In genomic region chr2:199503148-199503547, GRCh38 we compare ENCODE assay signal across 29 cellular contexts.
"Had no signal": no experiment of that assay in that cellular context is flagged by ENCODE, and none has a peak within 500 bp of the region (broad histone marks: within the 10 kb centered on the region; RNA-seq: fewer than 3 reads in every experiment).

No MANE protein-coding gene starts in this region.

- H3K4me1 Mint-ChIP-seq: naive thymus-derived CD8-positive, alpha-beta T cell; neural crest cell; stimulated activated memory B cell treated with anti-CD40 and anti-IgM and Interleukin-4, amounts not matched to agents 10 μg/mL and 1 μg/mL and 100 μg/mL, for 72 hours; stimulated activated naive CD8-positive, alpha-beta T cell treated with anti-CD3 and anti-CD28 coated beads, Interleukin-15, amount 100 ng/mL, for 72 hours had no signal

- H3K27ac ChIP-seq: neutrophil, pancreas, prostate gland, skin epidermis, spleen, thoracic aorta, thyroid gland, tibial nerve, upper lobe of left lung, vagina had no signal

- H3K4me2 ChIP-seq: smooth muscle cell had no signal

- H3K36me3 ChIP-seq: neutrophil, pancreas, prostate gland, spleen, thoracic aorta, thyroid gland, tibial nerve, upper lobe of left lung, vagina had no signal

- H3K4me3 ChIP-seq: pancreas, prostate gland, skin epidermis, smooth muscle cell, spleen, thoracic aorta, thyroid gland, tibial nerve, upper lobe of left lung, vagina had no signal

- H3K27ac Mint-ChIP-seq: naive thymus-derived CD8-positive, alpha-beta T cell; natural killer cell treated with Interleukin-12 subunit alpha and Interleukin-12 subunit beta and Interleukin-15 and Interleukin-18, amount 100 ng/mL, for 72 hours; nephron progenitor cell; stimulated activated memory B cell treated with anti-CD40 and anti-IgM and Interleukin-4, amounts not matched to agents 10 μg/mL and 1 μg/mL and 100 μg/mL, for 72 hours; stimulated activated naive CD8-positive, alpha-beta T cell treated with anti-CD3 and anti-CD28 coated beads, Interleukin-15, amount 100 ng/mL, for 72 hours had no signal

- H3K9me3 ChIP-seq: neutrophil, pancreas, prostate gland, spleen, thoracic aorta, thyroid gland, tibial nerve, upper lobe of left lung, vagina had no signal

- H3K36me3 Mint-ChIP-seq: natural killer cell treated with Interleukin-12 subunit alpha and Interleukin-12 subunit beta and Interleukin-15 and Interleukin-18, amount 100 ng/mL, for 72 hours; stimulated activated memory B cell treated with anti-CD40 and anti-IgM and Interleukin-4, amounts not matched to agents 10 μg/mL and 1 μg/mL and 100 μg/mL, for 72 hours had no signal

- FAIRE-seq: pancreas, urothelium cell line had no signal

- DNase-seq: naive thymus-derived CD8-positive, alpha-beta T cell; nephron progenitor cell; nucleus accumbens; pancreas; right cardiac atrium; spleen; stimulated activated CD4-positive, alpha-beta T cell treated with anti-CD3 and anti-CD28 coated beads, Interleukin-12 subunit alpha, Interleukin-12 subunit beta, amount 100 ng/mL, for 4 hours; stimulated activated CD4-positive, alpha-beta T cell treated with anti-CD3 and anti-CD28 coated beads, Interleukin-1b, Interleukin-23, amount 100 ng/mL, for 48 hours; stimulated activated CD4-positive, alpha-beta T cell treated with anti-CD3 and anti-CD28 coated beads, Interleukin-4, amount 100 ng/mL, for 1 hour; stimulated activated CD4-positive, alpha-beta T cell treated with anti-CD3 and anti-CD28 coated beads, Interleukin-4, amount 100 ng/mL, for 4 hours; stimulated activated CD8-positive, alpha-beta memory T cell treated with anti-CD3 and anti-CD28 coated beads, Interleukin-4, amount 100 ng/mL, for 48 hours; stimulated activated naive CD4-positive, alpha-beta T cell; stimulated activated naive CD8-positive, alpha-beta T cell treated with anti-CD3 and anti-CD28 coated beads, Interleukin-15, amount 100 ng/mL, for 72 hours; stimulated activated naive CD8-positive, alpha-beta T cell treated with anti-CD3 and anti-CD28 coated beads, Interleukin-15, Interleukin-2, amounts not matched to agents 100 U/mL and 50 U/mL, for 24 hours; thyroid gland; trophoblast cell; upper lobe of left lung had no signal

- H3K27me3 Mint-ChIP-seq: stimulated activated naive CD8-positive, alpha-beta T cell treated with anti-CD3 and anti-CD28 coated beads, Interleukin-15, amount 100 ng/mL, for 72 hours had no signal

- H3K4me1 ChIP-seq: pancreas, prostate gland, spleen, thyroid gland, tibial nerve, upper lobe of left lung, vagina had no signal

- H3K27me3 ChIP-seq: neutrophil, pancreas, thyroid gland, tibial nerve, upper lobe of left lung, vagina had no signal

- H3K4me3 Mint-ChIP-seq: naive thymus-derived CD8-positive, alpha-beta T cell; natural killer cell treated with Interleukin-12 subunit alpha and Interleukin-12 subunit beta and Interleukin-15 and Interleukin-18, amount 100 ng/mL, for 72 hours; nephron progenitor cell; neural crest cell; stimulated activated memory B cell treated with anti-CD40 and anti-IgM and Interleukin-4, amounts not matched to agents 10 μg/mL and 1 μg/mL and 100 μg/mL, for 72 hours; stimulated activated naive CD8-positive, alpha-beta T cell treated with anti-CD3 and anti-CD28 coated beads, Interleukin-15, amount 100 ng/mL, for 72 hours had no signal

- ATAC-seq: naive thymus-derived CD8-positive, alpha-beta T cell; natural killer cell treated with Interleukin-12 subunit alpha and Interleukin-12 subunit beta and Interleukin-15 and Interleukin-18, amount 100 ng/mL, for 72 hours; pancreas; right cardiac atrium; sciatic nerve; stimulated activated memory B cell treated with anti-CD40 and anti-IgM and Interleukin-4, amounts not matched to agents 10 μg/mL and 1 μg/mL and 100 μg/mL, for 72 hours; stimulated activated naive CD8-positive, alpha-beta T cell treated with anti-CD3 and anti-CD28 coated beads, Interleukin-15, amount 100 ng/mL, for 72 hours; stimulated activated naive CD8-positive, alpha-beta T cell treated with anti-CD3 and anti-CD28 coated beads, Interleukin-15, Interleukin-2, amounts not matched to agents 100 U/mL and 50 U/mL, for 24 hours had no signal

- H3K9me3 Mint-ChIP-seq: natural killer cell treated with Interleukin-12 subunit alpha and Interleukin-12 subunit beta and Interleukin-15 and Interleukin-18, amount 100 ng/mL, for 72 hours; neural crest cell; stimulated activated naive CD8-positive, alpha-beta T cell treated with anti-CD3 and anti-CD28 coated beads, Interleukin-15, amount 100 ng/mL, for 72 hours had no signal
